In the genomic region with DNA sequence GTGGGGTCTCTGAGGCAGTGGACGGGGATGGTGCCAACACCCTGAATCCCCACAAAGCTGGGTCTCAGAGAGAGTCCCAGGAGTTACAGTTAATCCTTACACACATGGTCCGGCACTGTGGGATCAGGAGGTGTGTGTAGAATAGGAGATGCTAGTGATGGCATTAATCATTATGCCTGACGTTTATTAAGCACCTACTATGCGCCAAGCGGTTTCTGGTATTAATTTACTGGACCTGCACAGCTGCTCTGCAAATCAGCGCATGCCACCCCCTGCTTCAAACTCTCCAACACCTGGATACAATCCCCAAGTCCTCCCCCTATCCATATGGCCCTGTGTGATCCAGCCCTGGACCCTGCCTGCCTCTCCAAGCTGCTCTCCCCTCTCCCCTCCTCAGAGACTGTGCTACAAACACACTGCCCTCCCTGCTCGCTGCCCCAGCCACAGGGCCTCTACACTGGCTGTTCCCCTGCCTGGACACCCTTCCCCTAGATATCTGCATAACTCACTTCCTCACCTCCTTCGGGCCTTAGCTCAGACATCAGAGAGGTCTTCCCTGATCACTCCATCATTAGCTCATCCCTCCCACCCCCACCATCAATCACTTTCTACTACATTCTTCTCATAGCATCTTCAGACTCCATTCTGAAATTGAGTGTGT, we compare ENCODE assay signal across 9 cellular contexts.
DNase-seq lines count a peak whose midpoint lies in the region; ATAC-seq and TF ChIP-seq lines count a peak whose summit lies in the region.
"Had no signal": no experiment of that assay in that cellular context is flagged by ENCODE, and none has a peak within 500 bp of the region (broad histone marks: within the 10 kb centered on the region; RNA-seq: fewer than 3 reads in every experiment).

No MANE protein-coding gene starts in this region.

- H3K4me1 ChIP-seq in ACC112 (ENCODE audit: control insufficient read depth, insufficient read depth, low read length, unreplicated experiment) = peaks cover 66% of the 10 kb centered on the region
- peaks cover 27 to 33% of the 10 kb centered on the region in 2 donors for H3K4me1 ChIP-seq in duodenal mucosa (ENCODE audit: control insufficient read depth in 1 of 2, insufficient read depth in 2 of 2, low read length in 2 of 2)

- peaks cover 62% of the 10 kb centered on the region for H3K4me1 Mint-ChIP-seq in osteocyte (ENCODE audit: unreplicated experiment)

- H3K9me3 ChIP-seq in duodenal mucosa (ENCODE audit: control insufficient read depth in 1 of 2, low read length in 2 of 2) = no peaks in the 10 kb centered on the region

- DNase-seq in NOMO-1 treated with DMSO at 0.1 percent for 48 hours (lab: John Stamatoyannopoulos, UW; ENCODE audit: unreplicated experiment) (peak; percentile 17), osteocyte (ENCODE audit: extremely low spot score, unreplicated experiment) (no peak), 8988T (no peak), DMS153 (lab: John Stamatoyannopoulos, UW) (no peak)
- no peak for DNase-seq in NK-92 treated with Interleukin-12 subunit alpha and Interleukin-12 subunit beta, amount 100 ng/mL, for 24 hours (lab: John Stamatoyannopoulos, UW)

- H3K4me3 Mint-ChIP-seq in osteocyte (ENCODE audit: unreplicated experiment) = peak overlapping the region; percentile 45

- no peaks in the 10 kb centered on the region for H3K27me3 Mint-ChIP-seq in osteocyte (ENCODE audit: unreplicated experiment)

- no peaks in the 10 kb centered on the region for H3K9me3 Mint-ChIP-seq in osteocyte (ENCODE audit: unreplicated experiment)

- H3K27me3 ChIP-seq in ACC112 (ENCODE audit: insufficient read depth, low read length) = no peaks in the 10 kb centered on the region
- H3K27me3 ChIP-seq in duodenal mucosa (ENCODE audit: control insufficient read depth in 1 of 2, insufficient read depth in 2 of 2, low read length in 2 of 2) = no peaks in the 10 kb centered on the region

- H3K9ac ChIP-seq in duodenal mucosa (ENCODE audit: low read depth in 1 of 2, low read length in 2 of 2) = peak overlapping the region in 1 of 2 donors; percentile 16
- H3K9ac ChIP-seq: KMS-11 had no signal

- TF ChIP-seq POLR2A in GM18505 (IDR thresholded peaks at IDR 0.05; ENCODE audit: borderline replicate concordance, extremely low read depth, insufficient read depth, insufficient read length) = no peak

- H3K79me2 ChIP-seq in ACC112 (ENCODE audit: control insufficient read depth, insufficient read depth, low read length, unreplicated experiment) = peaks cover 62% of the 10 kb centered on the region

- H3K27ac Mint-ChIP-seq in osteocyte (ENCODE audit: unreplicated experiment) = peak overlapping the region; percentile 90

- H3K36me3 Mint-ChIP-seq in osteocyte (ENCODE audit: unreplicated experiment) = peaks cover 37% of the 10 kb centered on the region

- H3K4me3 ChIP-seq in ACC112 (ENCODE audit: low read depth, low read length) (no peak overlapping the region), duodenal mucosa (ENCODE audit: low read depth in 1 of 2, low read length in 2 of 2) (no peak overlapping the region)

- ATAC-seq in GM18505 (IDR thresholded peaks at IDR 0.05; ENCODE audit: unreplicated experiment) = no peak

- H3K27ac ChIP-seq in ACC112 (ENCODE audit: low read depth, low read length) = peak overlapping the region; percentile 85
- H3K27ac ChIP-seq in duodenal mucosa (ENCODE audit: low read depth, low read length) = peak overlapping the region; percentile 74
- H3K27ac ChIP-seq: KMS-11 had no signal

- TF ChIP-seq CTCF in osteocyte (IDR thresholded peaks at IDR 0.05) = no peak

- H3K36me3 ChIP-seq in ACC112 (ENCODE audit: insufficient read depth, low read length) = peaks cover 18% of the 10 kb centered on the region; the same call in 1 of the 2 replicates
- H3K36me3 ChIP-seq in duodenal mucosa (ENCODE audit: control insufficient read depth in 1 of 2, insufficient read depth in 2 of 2, low read length in 2 of 2) = peaks cover 27 to 54% of the 10 kb centered on the region in 2 donors

- no peak overlapping the region for H2AFZ ChIP-seq in ACC112 (ENCODE audit: low read length, unreplicated experiment)
